Comparison of ENCODE assay signal across 1 cellular context in genomic region chr16:85667261-85667660, GRCh38.
TF ChIP-seq lines count a peak whose summit lies in the region.

No MANE protein-coding gene starts in this region.

TF ChIP-seq in GM23338, 12 proteins besides CTCF, POLR2A, EP300 and RAD21 (continued from another document):
- TF ChIP-seq ZNF462 (CRISPR knock-in tag; IDR thresholded peaks at IDR 0.05) (no peak), EZH2phosphoT487 (IDR thresholded peaks at IDR 0.05; ENCODE audit: unreplicated experiment) (no peak), CREB1 (CRISPR knock-in tag; IDR thresholded peaks at IDR 0.05; ENCODE audit: low read depth) (no peak), NANOG (IDR thresholded peaks at IDR 0.05; ENCODE audit: borderline replicate concordance) (no peak)
- TF ChIP-seq, protein P1, sequence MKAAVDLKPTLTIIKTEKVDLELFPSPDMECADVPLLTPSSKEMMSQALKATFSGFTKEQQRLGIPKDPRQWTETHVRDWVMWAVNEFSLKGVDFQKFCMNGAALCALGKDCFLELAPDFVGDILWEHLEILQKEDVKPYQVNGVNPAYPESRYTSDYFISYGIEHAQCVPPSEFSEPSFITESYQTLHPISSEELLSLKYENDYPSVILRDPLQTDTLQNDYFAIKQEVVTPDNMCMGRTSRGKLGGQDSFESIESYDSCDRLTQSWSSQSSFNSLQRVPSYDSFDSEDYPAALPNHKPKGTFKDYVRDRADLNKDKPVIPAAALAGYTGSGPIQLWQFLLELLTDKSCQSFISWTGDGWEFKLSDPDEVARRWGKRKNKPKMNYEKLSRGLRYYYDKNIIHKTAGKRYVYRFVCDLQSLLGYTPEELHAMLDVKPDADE (IDR thresholded peaks at IDR 0.05): no peak
